ENCODE assay signal across 21 cellular contexts in genomic region chr11:61771195-61771894, GRCh38. TPM values are rescaled to one million over a fixed set of nuclear protein-coding genes. Genes with fewer than 3 reads are reported as not detected.
DNase-seq lines count a peak whose midpoint lies in the region; ATAC-seq and TF ChIP-seq lines count a peak whose summit lies in the region.
"Had no signal": no experiment of that assay in that cellular context is flagged by ENCODE, and none has a peak within 500 bp of the region (broad histone marks: within the 10 kb centered on the region; RNA-seq: fewer than 3 reads in every experiment).

No MANE protein-coding gene starts in this region.

- no peak overlapping the region for H2AK5ac ChIP-seq in mesendoderm (ENCODE audit: low read length)

- no peak overlapping the region for H4K8ac ChIP-seq in mesendoderm (ENCODE audit: low read depth, low read length)

- H3K4me1 Mint-ChIP-seq in type B pancreatic cell (ENCODE audit: unreplicated experiment) = peaks cover 33% of the 10 kb centered on the region

- no peak overlapping the region for H3K4me2 ChIP-seq in mesendoderm (ENCODE audit: low read length)

- no peaks in the 10 kb centered on the region for H3K36me3 Mint-ChIP-seq in type B pancreatic cell
- H3K36me3 Mint-ChIP-seq: naive thymus-derived CD4-positive, alpha-beta T cell had no signal

- no peak for TF ChIP-seq CTCF in cardiac muscle cell (IDR thresholded peaks at IDR 0.05; ENCODE audit: low read depth, low read length)
- TF ChIP-seq CTCF in heart left ventricle (IDR thresholded peaks at IDR 0.05) = no peak
- no peak for TF ChIP-seq CTCF in type B pancreatic cell (conservative IDR thresholded peaks at IDR 0.05)

- H3K79me2 ChIP-seq in mesendoderm (ENCODE audit: control insufficient read depth, insufficient read depth, low read length) = no peaks in the 10 kb centered on the region

- H3K27me3 ChIP-seq in cardiac muscle cell (no peaks in the 10 kb centered on the region), heart left ventricle (no peaks in the 10 kb centered on the region), mesendoderm (ENCODE audit: insufficient read depth, low read length, poor library complexity) (no peaks in the 10 kb centered on the region)
- H3K27me3 ChIP-seq: colonic mucosa, MG63 had no signal

- no peaks in the 10 kb centered on the region for H3K79me1 ChIP-seq in mesendoderm (ENCODE audit: low read length)

- H3K23ac ChIP-seq in mesendoderm (ENCODE audit: low read length) = no peak overlapping the region

- peak overlapping the region; percentile 73 for H3K27ac Mint-ChIP-seq in type B pancreatic cell
- H3K27ac Mint-ChIP-seq: endodermal cell had no signal

- H3K4me3 ChIP-seq in cardiac muscle cell = no peak overlapping the region
- no peak overlapping the region for H3K4me3 ChIP-seq in heart left ventricle
- no peak overlapping the region for H3K4me3 ChIP-seq in mesendoderm (ENCODE audit: low read length)
- H3K4me3 ChIP-seq: colonic mucosa, MG63 had no signal

- H3K9me3 ChIP-seq in cardiac muscle cell (ENCODE audit: low read depth) (no peaks in the 10 kb centered on the region), heart left ventricle (no peaks in the 10 kb centered on the region)
- H3K9me3 ChIP-seq: colonic mucosa, MG63 had no signal

- intact Hi-C loops in heart left ventricle (cut with DNase I) (no loop called here), sciatic nerve (cut with DNase I) (no loop called here)

- H3K36me3 ChIP-seq in cardiac muscle cell (no peaks in the 10 kb centered on the region), heart left ventricle (no peaks in the 10 kb centered on the region), mesendoderm (ENCODE audit: control insufficient read depth, insufficient read depth, low read length) (no peaks in the 10 kb centered on the region)
- H3K36me3 ChIP-seq: colonic mucosa, MG63 had no signal

- H3K56ac ChIP-seq in mesendoderm (ENCODE audit: low read length) = peak overlapping the region; percentile 65

- ATAC-seq in heart left ventricle (no peak), sciatic nerve (no peak), HG03045 (IDR thresholded peaks at IDR 0.05; ENCODE audit: unreplicated experiment) (no peak)
- ATAC-seq: naive thymus-derived CD4-positive, alpha-beta T cell; Right ventricle myocardium inferior had no signal

- no peaks in the 10 kb centered on the region for H3K9me3 Mint-ChIP-seq in type B pancreatic cell
- H3K9me3 Mint-ChIP-seq: endodermal cell; naive thymus-derived CD4-positive, alpha-beta T cell had no signal

- H3K27me3 Mint-ChIP-seq in type B pancreatic cell = no peaks in the 10 kb centered on the region

- no peak overlapping the region for H2BK15ac ChIP-seq in mesendoderm (replicated peaks; ENCODE audit: low read depth)

- peak overlapping the region; percentile 94 for H3K27ac ChIP-seq in cardiac muscle cell
- H3K27ac ChIP-seq in heart left ventricle = no peak overlapping the region
- no peak overlapping the region for H3K27ac ChIP-seq in mesendoderm (ENCODE audit: low read depth, low read length)
- H3K27ac ChIP-seq: colonic mucosa had no signal

- H3K4ac ChIP-seq in mesendoderm (ENCODE audit: low read depth, low read length) = no peak overlapping the region

- no peak overlapping the region for H2BK5ac ChIP-seq in mesendoderm (ENCODE audit: low read length)

- H3K4me1 ChIP-seq in cardiac muscle cell (ENCODE audit: low read depth) = peaks cover 48% of the 10 kb centered on the region
- H3K4me1 ChIP-seq in heart left ventricle = peaks cover 0 to 9% (median 0%) of the 10 kb centered on the region in 12 donors
- no peaks in the 10 kb centered on the region for H3K4me1 ChIP-seq in mesendoderm (ENCODE audit: control insufficient read depth, low read depth, low read length)
- H3K4me1 ChIP-seq: colonic mucosa had no signal

- H2BK120ac ChIP-seq in mesendoderm (ENCODE audit: low read depth, low read length) = no peak overlapping the region

- DNase-seq in cardiac muscle cell (ENCODE audit: low read depth in 1 of 2, low spot score in 1 of 2) (no peak), heart left ventricle (no peak), UCSD-AML1 (lab: John Stamatoyannopoulos, UW; ENCODE audit: unreplicated experiment) (peak; percentile 48), mesendoderm (no peak), type B pancreatic cell (ENCODE audit: extremely low spot score, unreplicated experiment) (no peak), sciatic nerve (ENCODE audit: low spot score) (no peak), NCI-H1436 treated with DMSO at 0.1 percent for 48 hours (lab: John Stamatoyannopoulos, UW) (no peak)
- DNase-seq: activated CD4-positive, CD25-positive, alpha-beta regulatory T cell treated with anti-CD3 and anti-CD28 coated beads, Interleukin-2, amount 50 U/mL, for 72 hours; activated CD8-positive, alpha-beta memory T cell treated with anti-CD3 and anti-CD28 coated beads, Interleukin-2, amount 50 U/mL, for 4 hours; C1 segment of cervical spinal cord; colonic mucosa; left cardiac atrium; MG63; naive thymus-derived CD4-positive, alpha-beta T cell; NCI-H187; NCI-H774; OCI-M1; T1000 had no signal

- WGBS in heart left ventricle, 4 donors = 86 to 91% (median 90%) methylated on average over 13 to 15 of the region's 15 CpGs
- WGBS in mesendoderm (ENCODE audit: extremely low coverage, insufficient coverage, low lambda C conversion rate) = no CpG with 5 or more reads among the region's 15 CpGs

- H3K9ac ChIP-seq in mesendoderm (ENCODE audit: low read length) = no peak overlapping the region

- no peak overlapping the region for H3K4me3 Mint-ChIP-seq in type B pancreatic cell
- H3K4me3 Mint-ChIP-seq: endodermal cell; naive thymus-derived CD4-positive, alpha-beta T cell had no signal

- no peak for TF ChIP-seq POLR2A in heart left ventricle (IDR thresholded peaks at IDR 0.05)

- no peak overlapping the region for H3K18ac ChIP-seq in mesendoderm (ENCODE audit: low read length)

- no peak overlapping the region for H4K5ac ChIP-seq in mesendoderm (ENCODE audit: low read length)

RNA-seq across cellular contexts. Expression of gene MYRF, which starts 18.9 kb away (rescaled TPM):
- total RNA-seq in cardiac muscle cell = 48.0 and 56.9 TPM in 2 replicates
- 29.3 and 41.2 TPM in 2 replicates for polyA plus RNA-seq in cardiac muscle cell
- total RNA-seq in heart left ventricle = 10 to 100 TPM in 1 of 9 donors, under 1 TPM in 6, not detected in 2; 0.20 to 41.2 (median 0.32) TPM
- polyA plus RNA-seq in heart left ventricle = under 1 TPM; 0.11 to 0.18 TPM
- 3.0 TPM for polyA plus RNA-seq in mesendoderm (2013, experiment 1 of 2)
- 2.6 TPM for polyA plus RNA-seq in mesendoderm (2013, experiment 2 of 2)
- 29.6 and 62.1 TPM in 2 replicates for total RNA-seq in type B pancreatic cell (ENCODE audit: low replicate concordance)
- 10.4 TPM for total RNA-seq in sciatic nerve

RNA-seq across cellular contexts. Expression of gene TMEM258, which starts 21.1 kb away (rescaled TPM):
- total RNA-seq in cardiac muscle cell = 29.3 and 35.3 TPM in 2 replicates
- polyA plus RNA-seq in cardiac muscle cell = 241 and 255 TPM in 2 replicates
- 100 to 1,000 TPM in 7 of 9 donors, 10 to 100 TPM in 2; 48.0 to 129 (median 103) TPM for total RNA-seq in heart left ventricle
- polyA plus RNA-seq in heart left ventricle = 100 to 1,000 TPM; 119 to 139 TPM
- polyA plus RNA-seq in mesendoderm (2013, experiment 1 of 2) = 285 TPM
- polyA plus RNA-seq in mesendoderm (2013, experiment 2 of 2) = 285 TPM
- 158 and 162 TPM in 2 replicates for total RNA-seq in type B pancreatic cell (ENCODE audit: low replicate concordance)
- 96.6 TPM for total RNA-seq in sciatic nerve

RNA-seq across cellular contexts. Expression of gene FEN1, which starts 21.4 kb away (rescaled TPM):
- total RNA-seq in cardiac muscle cell = 13.5 and 30.7 TPM in 2 replicates
- polyA plus RNA-seq in cardiac muscle cell = 13.2 and 39.2 TPM in 2 replicates
- total RNA-seq in heart left ventricle = 10 to 100 TPM in 1 of 9 donors, 1 to 10 TPM in 8; 3.9 to 13.7 (median 6.8) TPM
- polyA plus RNA-seq in heart left ventricle = 10 to 100 TPM in 1 of 2 donors, 1 to 10 TPM in 1; 2.6 to 11.9 TPM
- 74.6 TPM for polyA plus RNA-seq in mesendoderm (2013, experiment 1 of 2)
- polyA plus RNA-seq in mesendoderm (2013, experiment 2 of 2) = 75.1 TPM
- total RNA-seq in type B pancreatic cell (ENCODE audit: low replicate concordance) = 27.7 and 44.6 TPM in 2 replicates
- total RNA-seq in sciatic nerve = 3.7 TPM

RNA-seq across cellular contexts. Expression of gene FADS1, which starts 45.5 kb away (rescaled TPM):
- total RNA-seq in cardiac muscle cell (114 and 164 TPM in 2 replicates), heart left ventricle (10 to 100 TPM; 16.9 to 37.6 (median 23.6) TPM), type B pancreatic cell (ENCODE audit: low replicate concordance) (34.2 and 90.0 TPM in 2 replicates), sciatic nerve (99.3 TPM)
- polyA plus RNA-seq in cardiac muscle cell (183 and 249 TPM in 2 replicates), heart left ventricle (10 to 100 TPM; 14.3 to 72.6 TPM)
- 104 TPM for polyA plus RNA-seq in mesendoderm (2013, experiment 1 of 2)
- polyA plus RNA-seq in mesendoderm (2013, experiment 2 of 2) = 102 TPM

RNA-seq across cellular contexts. Expression of gene FADS2, which starts 56.8 kb away (rescaled TPM):
- total RNA-seq in cardiac muscle cell = 103 and 239 TPM in 2 replicates
- 129 and 262 TPM in 2 replicates for polyA plus RNA-seq in cardiac muscle cell
- 10 to 100 TPM in 8 of 9 donors, 1 to 10 TPM in 1; 2.6 to 38.2 (median 19.2) TPM for total RNA-seq in heart left ventricle
- 10 to 100 TPM; 13.8 to 43.6 TPM for polyA plus RNA-seq in heart left ventricle
- 493 TPM for polyA plus RNA-seq in mesendoderm (2013, experiment 1 of 2)
- 506 TPM for polyA plus RNA-seq in mesendoderm (2013, experiment 2 of 2)
- 127 and 205 TPM in 2 replicates for total RNA-seq in type B pancreatic cell (ENCODE audit: low replicate concordance)
- total RNA-seq in sciatic nerve = 140 TPM
